In genomic region chr16:56336071-56336688, GRCh38 we compare ENCODE assay signal across 24 cellular contexts.
DNase-seq lines count a peak whose midpoint lies in the region; ATAC-seq and TF ChIP-seq lines count a peak whose summit lies in the region.
"Had no signal": no experiment of that assay in that cellular context is flagged by ENCODE, and none has a peak within 500 bp of the region (broad histone marks: within the 10 kb centered on the region; RNA-seq: fewer than 3 reads in every experiment).

No MANE protein-coding gene starts in this region.

- H3K27ac Mint-ChIP-seq in MCF 10A (ENCODE audit: low read depth, unreplicated experiment), result peak overlapping the region; percentile 16
- H3K27ac Mint-ChIP-seq in activated CD8-positive, alpha-beta T cell treated with anti-CD3 and anti-CD28 coated beads, Interleukin-2, amount 10 ng/mL, durations not matched to agents 7 days and 5 days, result no peak overlapping the region
- H3K27ac Mint-ChIP-seq: immature natural killer cell had no signal

- intact Hi-C loops in MCF 10A (cut with micrococcal nuclease), result loop anchor here (10.0 kb wide), 1 partner anchor 89 kb away; the partner anchor contains the start of gene AMFR
- intact Hi-C loops in breast epithelium (cut with DNase I; ENCODE audit: low total_unique reads), result no loop called here

- POLR2A ChIA-PET in MCF 10A (lab: Yijun Ruan, JAX), result interaction anchor here (0.5 to 0.7 kb wide), 4 partner anchors 12 to 767 kb away, joined by 3 read pairs; no protein-coding TSS in a partner anchor
- POLR2A ChIA-PET in GM10248 (lab: Yijun Ruan, JAX), result no interaction called here
- POLR2A ChIA-PET in activated CD8-positive, alpha-beta T cell treated with anti-CD3 and anti-CD28 coated beads, Interleukin-2, amount 10 ng/mL, durations not matched to agents 7 days and 5 days (lab: Charles Lee), result no interaction called here

- no peak for TF ChIP-seq CTCF in MCF 10A (IDR thresholded peaks at IDR 0.05; ENCODE audit: unreplicated experiment)
- TF ChIP-seq CTCF in breast epithelium (IDR thresholded peaks at IDR 0.05), result no peak
- TF ChIP-seq CTCF in GM10248 (IDR thresholded peaks at IDR 0.05; ENCODE audit: control extremely low read depth, extremely low read depth, low read depth, missing control alignments), result no peak

- H3K27me3 Mint-ChIP-seq in MCF 10A (ENCODE audit: insufficient read depth, unreplicated experiment), result no peaks in the 10 kb centered on the region
- no peaks in the 10 kb centered on the region for H3K27me3 Mint-ChIP-seq in activated CD8-positive, alpha-beta T cell treated with anti-CD3 and anti-CD28 coated beads, Interleukin-2, amount 10 ng/mL, durations not matched to agents 7 days and 5 days (ENCODE audit: low read depth)

- BruUV-seq in MCF 10A (replicated peaks; lab: Mats Ljungman, UMichigan), result no TSS peak

- H3K4me1 Mint-ChIP-seq in MCF 10A (ENCODE audit: insufficient read depth, unreplicated experiment), result peaks cover 15% of the 10 kb centered on the region
- no peaks in the 10 kb centered on the region for H3K4me1 Mint-ChIP-seq in activated CD8-positive, alpha-beta T cell treated with anti-CD3 and anti-CD28 coated beads, Interleukin-2, amount 10 ng/mL, durations not matched to agents 7 days and 5 days (ENCODE audit: low read depth)
- H3K4me1 Mint-ChIP-seq: immature natural killer cell had no signal

- no peak overlapping the region for H3K4me3 ChIP-seq in breast epithelium
- H3K4me3 ChIP-seq: GM12878, GM23248, lower lobe of right lung, smooth muscle cell, thyroid gland had no signal

- no peaks in the 10 kb centered on the region for H3K4me1 ChIP-seq in breast epithelium
- H3K4me1 ChIP-seq: lower lobe of right lung, thyroid gland had no signal

- no peaks in the 10 kb centered on the region for H3K9me3 Mint-ChIP-seq in MCF 10A (ENCODE audit: unreplicated experiment)
- H3K9me3 Mint-ChIP-seq in activated CD8-positive, alpha-beta T cell treated with anti-CD3 and anti-CD28 coated beads, Interleukin-2, amount 10 ng/mL, durations not matched to agents 7 days and 5 days (ENCODE audit: insufficient read depth), result no peaks in the 10 kb centered on the region
- H3K9me3 Mint-ChIP-seq: immature natural killer cell had no signal

- no peak overlapping the region for H3K4me3 Mint-ChIP-seq in MCF 10A (ENCODE audit: unreplicated experiment)
- no peak overlapping the region for H3K4me3 Mint-ChIP-seq in activated CD8-positive, alpha-beta T cell treated with anti-CD3 and anti-CD28 coated beads, Interleukin-2, amount 10 ng/mL, durations not matched to agents 7 days and 5 days
- H3K4me3 Mint-ChIP-seq: immature natural killer cell had no signal

- CTCF ChIA-PET in MCF 10A (lab: Yijun Ruan, JAX), result interaction anchor here (1.0 to 15.1 kb wide), 3 partner anchors 9 to 23 kb away, joined by 3 to 233 read pairs (median 12); no protein-coding TSS in a partner anchor
- CTCF ChIA-PET in GM10248 (lab: Yijun Ruan, JAX), result no interaction called here
- CTCF ChIA-PET in activated CD8-positive, alpha-beta T cell treated with anti-CD3 and anti-CD28 coated beads, Interleukin-2, amount 10 ng/mL, durations not matched to agents 7 days and 5 days (lab: Charles Lee), result no interaction called here

- H3K27me3 ChIP-seq in breast epithelium, result no peaks in the 10 kb centered on the region
- H3K27me3 ChIP-seq: thyroid gland had no signal

- peak; percentile 42 for ATAC-seq in esophagus mucosa
- ATAC-seq in activated CD8-positive, alpha-beta T cell treated with anti-CD3 and anti-CD28 coated beads, Interleukin-2, amount 10 ng/mL, durations not matched to agents 7 days and 5 days, result no peak
- ATAC-seq: GM12878, lower lobe of right lung had no signal

- no peak overlapping the region for H3K27ac ChIP-seq in breast epithelium
- H3K27ac ChIP-seq: GM23248, lower lobe of right lung, thyroid gland had no signal

- no peaks in the 10 kb centered on the region for H3K9me3 ChIP-seq in breast epithelium
- H3K9me3 ChIP-seq: lower lobe of right lung, thyroid gland had no signal

- H3K36me3 ChIP-seq in breast epithelium, result no peaks in the 10 kb centered on the region
- H3K36me3 ChIP-seq: lower lobe of right lung, thyroid gland had no signal

- TF ChIP-seq POLR2A in breast epithelium (IDR thresholded peaks at IDR 0.05), result no peak

- DNase-seq in MCF 10A (ENCODE audit: unreplicated experiment) (peak; percentile 58), breast epithelium (ENCODE audit: low spot score in 2 of 2) (no peak), kidney tubule cell (ENCODE audit: low spot score) (peak; percentile 46), activated gamma-delta T cell treated with Interleukin-2 at 50 U/mL for 16 hours (no peak), iPS-NIHi11 (ENCODE audit: low spot score) (no peak), GM10248 (ENCODE audit: extremely low spot score) (no peak)
- DNase-seq in activated CD8-positive, alpha-beta T cell treated with anti-CD3 and anti-CD28 coated beads, Interleukin-2, amount 10 ng/mL, durations not matched to agents 7 days and 5 days, result no peak
- DNase-seq: activated CD8-positive, alpha-beta memory T cell treated with anti-CD3 and anti-CD28 coated beads, Interleukin-2, amount 50 U/mL, for 48 hours; activated effector memory CD4-positive, alpha-beta T cell treated with Interleukin-2 at 50 U/mL for 16 hours; AML-193; cortex of kidney; DMS53; GM23248; immature natural killer cell; lower lobe of right lung; NCI-H1417; NCI-H510A; stimulated activated CD4-positive, alpha-beta T cell treated with anti-CD3 and anti-CD28 coated beads, Interleukin-4, amount 100 ng/mL, for 1 hour; stimulated activated naive CD4-positive, alpha-beta T cell; T-helper 9 cell; thyroid gland had no signal

- H3K36me3 Mint-ChIP-seq in MCF 10A (ENCODE audit: insufficient read depth, unreplicated experiment), result no peaks in the 10 kb centered on the region
- H3K36me3 Mint-ChIP-seq in activated CD8-positive, alpha-beta T cell treated with anti-CD3 and anti-CD28 coated beads, Interleukin-2, amount 10 ng/mL, durations not matched to agents 7 days and 5 days (ENCODE audit: low read depth), result no peaks in the 10 kb centered on the region
- H3K36me3 Mint-ChIP-seq: immature natural killer cell had no signal

Comparison
In these comparisons a context has a peak if more than half of its experiments do, and no peak if none do; other contexts are left out.
1. DNase-seq: peak in MCF 10A (single experiment) and kidney tubule cell (single experiment); none in breast epithelium (0 of 2), activated gamma-delta T cell treated with Interleukin-2 at 50 U/mL for 16 hours (single experiment), iPS-NIHi11 (single experiment), GM10248 (single experiment) and activated CD8-positive, alpha-beta T cell treated with anti-CD3 and anti-CD28 coated beads, Interleukin-2, amount 10 ng/mL, durations not matched to agents 7 days and 5 days (single experiment).